In genomic region chr4:99025506-99025905, GRCh38 we compare ENCODE assay signal across 14 cellular contexts.
"Had no signal": no experiment of that assay in that cellular context is flagged by ENCODE, and none has a peak within 500 bp of the region (broad histone marks: within the 10 kb centered on the region; RNA-seq: fewer than 3 reads in every experiment).

No MANE protein-coding gene starts in this region.

- H3K4me3 ChIP-seq: esophagus muscularis mucosa, tibial nerve had no signal

- DNase-seq: activated CD4-positive, alpha-beta T cell treated with anti-CD3 and anti-CD28 coated beads for 36 hours; activated CD8-positive, alpha-beta memory T cell treated with anti-CD3 and anti-CD28 coated beads, Interleukin-2, amount 50 U/mL, for 48 hours; activated CD8-positive, alpha-beta T cell treated with anti-CD3 and anti-CD28 coated beads, Interleukin-2, amount 10 ng/mL, durations not matched to agents 7 days and 5 days; activated naive CD4-positive, alpha-beta T cell treated with anti-CD3 and anti-CD28 coated beads, Interleukin-2, amount 50 U/mL, for 16 hours; amniotic stem cell; endodermal cell; foreskin fibroblast; midbrain; stimulated activated naive B cell treated with anti-CD40 and anti-IgM and Interleukin-4, amounts not matched to agents 10 μg/mL and 1 μg/mL and 100 μg/mL, for 72 hours had no signal

- H3K4me3 Mint-ChIP-seq: activated CD4-positive, alpha-beta T cell treated with anti-CD3 and anti-CD28 coated beads for 36 hours; activated CD8-positive, alpha-beta T cell treated with anti-CD3 and anti-CD28 coated beads, Interleukin-2, amount 10 ng/mL, durations not matched to agents 7 days and 5 days; brain; endodermal cell; stimulated activated naive B cell treated with anti-CD40 and anti-IgM and Interleukin-4, amounts not matched to agents 10 μg/mL and 1 μg/mL and 100 μg/mL, for 72 hours; T-helper 2 cell treated with Interferon-gamma antibody and Interleukin-4, amounts not matched to agents 5 μg/mL and 100 μg/mL, for 36 hours had no signal

- ATAC-seq: activated CD4-positive, alpha-beta T cell treated with anti-CD3 and anti-CD28 coated beads for 36 hours; activated CD8-positive, alpha-beta T cell treated with anti-CD3 and anti-CD28 coated beads, Interleukin-2, amount 10 ng/mL, durations not matched to agents 7 days and 5 days; stimulated activated naive B cell treated with anti-CD40 and anti-IgM and Interleukin-4, amounts not matched to agents 10 μg/mL and 1 μg/mL and 100 μg/mL, for 72 hours had no signal

- H3K27ac ChIP-seq: esophagus muscularis mucosa, parathyroid adenoma, tibial nerve had no signal

- H3K4me1 ChIP-seq: parathyroid adenoma had no signal

- H3K27me3 Mint-ChIP-seq: activated CD4-positive, alpha-beta T cell treated with anti-CD3 and anti-CD28 coated beads for 36 hours; brain; stimulated activated naive B cell treated with anti-CD40 and anti-IgM and Interleukin-4, amounts not matched to agents 10 μg/mL and 1 μg/mL and 100 μg/mL, for 72 hours had no signal

- H3K27me3 ChIP-seq: esophagus muscularis mucosa, tibial nerve had no signal

- H3K27ac Mint-ChIP-seq: activated CD8-positive, alpha-beta T cell treated with anti-CD3 and anti-CD28 coated beads, Interleukin-2, amount 10 ng/mL, durations not matched to agents 7 days and 5 days; endodermal cell; stimulated activated naive B cell treated with anti-CD40 and anti-IgM and Interleukin-4, amounts not matched to agents 10 μg/mL and 1 μg/mL and 100 μg/mL, for 72 hours; T-helper 2 cell treated with Interferon-gamma antibody and Interleukin-4, amounts not matched to agents 5 μg/mL and 100 μg/mL, for 36 hours had no signal
